1 cellular context compared by ENCODE assay signal in genomic region chr13:110352735-110353134, GRCh38.
TF ChIP-seq lines count a peak whose summit lies in the region.

No MANE protein-coding gene starts in this region.

TF ChIP-seq in H1, 55 proteins besides CTCF, POLR2A, EP300 and RAD21 (continued from another document):
- TF ChIP-seq PHF8 (conservative IDR thresholded peaks at IDR 0.05; ENCODE audit: low read depth, low read length) (no peak), CHD1 (IDR thresholded peaks at IDR 0.05; ENCODE audit: low read depth, low read length) (no peak), ASH2L (IDR thresholded peaks at IDR 0.05; ENCODE audit: low read length) (no peak), EZH2 (IDR thresholded peaks at IDR 0.05; ENCODE audit: low read depth, low read length, severe bottlenecking) (no peak), RNF2 (IDR thresholded peaks at IDR 0.05; ENCODE audit: borderline replicate concordance, low read depth, low read length, missing control alignments, poor library complexity, severe bottlenecking) (no peak), TAF7 (optimal IDR thresholded peaks at IDR 0.05; ENCODE audit: borderline replicate concordance, low read depth, low read length) (no peak), SIRT6 (IDR thresholded peaks at IDR 0.05; ENCODE audit: low read length) (no peak), KDM5A (IDR thresholded peaks at IDR 0.05; ENCODE audit: low read length) (no peak), BCL11A (IDR thresholded peaks at IDR 0.05; ENCODE audit: low read depth in 2 of 2, low read length in 2 of 2) (no peak), NANOG (IDR thresholded peaks at IDR 0.05; ENCODE audit: insufficient read depth, low read depth, low read length, poor library complexity, severe bottlenecking) (no peak), EGR1 (IDR thresholded peaks at IDR 0.05; ENCODE audit: borderline replicate concordance, low read depth, low read length) (no peak), SRF (IDR thresholded peaks at IDR 0.05; ENCODE audit: low read depth, low read length) (no peak), HDAC2 (IDR thresholded peaks at IDR 0.05; ENCODE audit: borderline replicate concordance in 1 of 2, low read depth in 2 of 2, low read length in 2 of 2) (no peak), USF2 (IDR thresholded peaks at IDR 0.05; ENCODE audit: low read length) (no peak), SP2 (IDR thresholded peaks at IDR 0.05; ENCODE audit: low read length) (no peak)
